Comparison of ENCODE assay signal across 29 cellular contexts in genomic region chr22:45720875-45721378, GRCh38. TPM values are rescaled to one million over a fixed set of nuclear protein-coding genes. Genes with fewer than 3 reads are reported as not detected.
DNase-seq lines count a peak whose midpoint lies in the region; ATAC-seq, FAIRE-seq and TF ChIP-seq lines count a peak whose summit lies in the region.
"Had no signal": no experiment of that assay in that cellular context is flagged by ENCODE, and none has a peak within 500 bp of the region (broad histone marks: within the 10 kb centered on the region; RNA-seq: fewer than 3 reads in every experiment).

No MANE protein-coding gene starts in this region.

- H3K4me1 Mint-ChIP-seq in HFFc6 (ENCODE audit: low read depth) = peaks cover 77% of the 10 kb centered on the region

- H3K27ac ChIP-seq in small intestine (ENCODE audit: low read depth in 1 of 2, low read length in 1 of 2) = no peak overlapping the region
- H3K27ac ChIP-seq: breast epithelium, right lobe of liver had no signal

- TF ChIP-seq CTCF in HFFc6 (IDR thresholded peaks at IDR 0.05) (no peak), epithelial cell of esophagus (IDR thresholded peaks at IDR 0.05; ENCODE audit: insufficient read depth, low read depth, low read length, missing control alignments) (no peak)

- no peak overlapping the region for H3K4me3 Mint-ChIP-seq in HFFc6
- H3K4me3 Mint-ChIP-seq: activated CD4-positive, alpha-beta T cell treated with anti-CD3 and anti-CD28 coated beads, Interleukin-2, amount 10 ng/mL, durations not matched to agents 24 days and 14 days; CD4-positive, CD25-positive, alpha-beta regulatory T cell; stimulated activated memory B cell treated with anti-CD40 and anti-IgM and Interleukin-4, amounts not matched to agents 10 μg/mL and 1 μg/mL and 100 μg/mL, for 72 hours had no signal

- no peaks in the 10 kb centered on the region for H3K9me3 Mint-ChIP-seq in HFFc6
- H3K9me3 Mint-ChIP-seq: CD4-positive, CD25-positive, alpha-beta regulatory T cell; stimulated activated memory B cell treated with anti-CD40 and anti-IgM and Interleukin-4, amounts not matched to agents 10 μg/mL and 1 μg/mL and 100 μg/mL, for 72 hours had no signal

- H3K27me3 Mint-ChIP-seq in HFFc6 (ENCODE audit: insufficient read depth) = peaks cover 1% of the 10 kb centered on the region
- H3K27me3 Mint-ChIP-seq: activated CD4-positive, alpha-beta T cell treated with anti-CD3 and anti-CD28 coated beads, Interleukin-2, amount 10 ng/mL, durations not matched to agents 24 days and 14 days; CD4-positive, CD25-positive, alpha-beta regulatory T cell; stimulated activated memory B cell treated with anti-CD40 and anti-IgM and Interleukin-4, amounts not matched to agents 10 μg/mL and 1 μg/mL and 100 μg/mL, for 72 hours had no signal

- H3K4me1 ChIP-seq in small intestine (ENCODE audit: control insufficient read depth in 2 of 2, insufficient read depth in 1 of 2, low read depth in 1 of 2, low read length in 1 of 2) = no peaks in the 10 kb centered on the region
- H3K4me1 ChIP-seq: breast epithelium, HAP-1 had no signal

- peaks cover 78% of the 10 kb centered on the region for H3K36me3 Mint-ChIP-seq in HFFc6 (ENCODE audit: low read depth)

- no peaks in the 10 kb centered on the region for H3K9me3 ChIP-seq in small intestine (ENCODE audit: control insufficient read depth, low read depth)
- H3K9me3 ChIP-seq: breast epithelium, HAP-1, right lobe of liver had no signal

- H3K27me3 ChIP-seq in small intestine (ENCODE audit: control insufficient read depth in 2 of 2, insufficient read depth in 2 of 2, low read length in 2 of 2) = no peaks in the 10 kb centered on the region
- H3K27me3 ChIP-seq: breast epithelium, right lobe of liver had no signal

- peaks cover 0 to 2% of the 10 kb centered on the region in 2 donors for H3K36me3 ChIP-seq in small intestine (ENCODE audit: control insufficient read depth in 2 of 2, insufficient read depth in 2 of 2, low read length in 2 of 2)
- H3K36me3 ChIP-seq: breast epithelium, right lobe of liver had no signal

- WGBS in small intestine, 3 donors = 92 to 96% (median 96%) methylated on average over 5 of the region's 5 CpGs

- DNase-seq in NCI-H526 (lab: John Stamatoyannopoulos, UW) (peak; percentile 18 to 37), NCI-H526 treated with DMSO at 0.1 percent for 48 hours (lab: John Stamatoyannopoulos, UW) (no peak), HFFc6 (no peak), epithelial cell of esophagus (ENCODE audit: low read depth) (peak; percentile 47), renal cortical epithelial cell (ENCODE audit: low read depth) (peak; percentile 20), HT-29 (ENCODE audit: low spot score) (no peak), small intestine (no peak)
- DNase-seq: 8988T; activated CD4-positive, alpha-beta T cell treated with anti-CD3 and anti-CD28 coated beads, Interleukin-2, amount 10 ng/mL, durations not matched to agents 24 days and 14 days; activated naive CD4-positive, alpha-beta T cell treated with Interleukin-2 at 50 U/mL for 16 hours; activated T-cell treated with anti-CD3 and anti-CD28 coated beads, Interleukin-2, amount 50 U/mL, for 48 hours; amygdala; CD4-positive, CD25-positive, alpha-beta regulatory T cell; effector memory CD4-positive, alpha-beta T cell; KG1; left cardiac atrium; NCI-H1436 treated with DMSO at 0.1 percent for 48 hours; NCI-H510A treated with DMSO at 0.1 percent for 48 hours; posterior cingulate gyrus; right lobe of liver; SHP77 treated with DMSO at 0.1 percent for 48 hours; stimulated activated CD4-positive, alpha-beta T cell treated with anti-CD3 and anti-CD28 coated beads, Interleukin-4, amount 100 ng/mL, for 24 hours had no signal

- H3K4me3 ChIP-seq in epithelial cell of esophagus (ENCODE audit: low read length) (no peak overlapping the region), small intestine (ENCODE audit: low read depth in 1 of 2, low read length in 2 of 2) (no peak overlapping the region)
- H3K4me3 ChIP-seq: breast epithelium, HAP-1, right lobe of liver had no signal

- ATAC-seq in HG03342 (IDR thresholded peaks at IDR 0.05; ENCODE audit: unreplicated experiment) = no peak
- ATAC-seq: left cardiac atrium; stimulated activated memory B cell treated with anti-CD40 and anti-IgM and Interleukin-4, amounts not matched to agents 10 μg/mL and 1 μg/mL and 100 μg/mL, for 72 hours had no signal

- H3K27ac Mint-ChIP-seq in HFFc6 = peak overlapping the region; percentile 50
- H3K27ac Mint-ChIP-seq: activated CD4-positive, alpha-beta T cell treated with anti-CD3 and anti-CD28 coated beads, Interleukin-2, amount 10 ng/mL, durations not matched to agents 24 days and 14 days had no signal

- FAIRE-seq in small intestine (lab: Jason Lieb, UNC) = no peak
- FAIRE-seq: colon, G401.6, GM19239 had no signal

RNA-seq across cellular contexts. Expression of gene ATXN10, which starts 49.3 kb away (rescaled TPM):
- 100 to 1,000 TPM; 287 to 426 (median 370) TPM for total RNA-seq in HFFc6 (2021; fragmentation: NEBNext Ultra II Directional; extraction: Animal tissue kit (Norgen Biotek cat#: 25700))
- 166 and 458 TPM in 2 replicates for total RNA-seq in renal cortical epithelial cell
- 20.1 and 23.2 TPM in 2 replicates for total RNA-seq in HT-29 (2014; rRNA removed; shearing (Covaris generic))
- polyA plus RNA-seq in small intestine = 10 to 100 TPM; 15.4 to 55.9 (median 22.4) TPM

Comparison
In these comparisons a context has a peak if more than half of its experiments do, and no peak if none do; other contexts are left out.
1. DNase-seq: peak in NCI-H526 (2 of 2), epithelial cell of esophagus (single experiment) and renal cortical epithelial cell (single experiment); none in NCI-H526 treated with DMSO at 0.1 percent for 48 hours (single experiment), HFFc6 (single experiment), HT-29 (single experiment) and small intestine (single experiment).